26 cellular contexts compared by ENCODE assay signal in the genomic region with DNA sequence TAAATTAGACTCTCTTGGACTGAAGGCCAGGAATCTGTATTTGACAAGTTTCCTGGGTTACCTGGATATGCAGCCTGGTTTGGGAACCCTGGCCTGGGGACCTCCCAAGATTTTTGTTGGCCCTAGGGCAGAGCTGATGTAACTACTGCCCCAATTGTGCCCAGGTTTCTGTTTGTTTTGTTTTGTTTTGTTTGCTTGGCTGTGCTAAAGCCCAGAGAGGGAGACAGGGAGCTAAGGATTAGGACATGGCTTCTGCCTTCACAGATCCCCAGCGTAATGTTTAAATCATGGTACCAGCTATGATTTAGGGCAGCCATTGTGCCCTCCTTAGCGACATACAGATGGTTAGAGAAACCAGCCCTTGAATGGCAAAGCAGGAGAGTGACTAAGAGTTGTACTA.
"Had no signal": no experiment of that assay in that cellular context is flagged by ENCODE, and none has a peak within 500 bp of the region (broad histone marks: within the 10 kb centered on the region; RNA-seq: fewer than 3 reads in every experiment).

No MANE protein-coding gene starts in this region.

- H3K9me3 ChIP-seq: gastroesophageal sphincter, heart left ventricle, left ventricle myocardium inferior, lower lobe of right lung, ovary, psoas muscle, spleen, thoracic aorta, transverse colon, upper lobe of right lung, uterus had no signal

- H3K27ac ChIP-seq: coronary artery, dorsolateral prefrontal cortex, epithelial cell of prostate, foreskin keratinocyte, gastroesophageal sphincter, heart left ventricle, left ventricle myocardium inferior, lower lobe of right lung, ovary, psoas muscle, skin epidermis, spleen, thoracic aorta, upper lobe of right lung, uterus had no signal

- H3K4me3 ChIP-seq: coronary artery, dorsolateral prefrontal cortex, gastroesophageal sphincter, heart left ventricle, hepatocyte, left ventricle myocardium inferior, lower lobe of right lung, ovary, psoas muscle, skin epidermis, spleen, thoracic aorta, transverse colon, upper lobe of right lung, uterus had no signal

- H3K4me1 ChIP-seq: foreskin keratinocyte, psoas muscle, uterus had no signal

- H3K36me3 ChIP-seq: gastroesophageal sphincter, heart left ventricle, left ventricle myocardium inferior, ovary, thoracic aorta, transverse colon, upper lobe of right lung, uterus had no signal

- H3K27me3 ChIP-seq: dorsolateral prefrontal cortex, foreskin keratinocyte, heart left ventricle, hepatocyte, ovary, spleen, transverse colon, upper lobe of right lung, uterus had no signal

- DNase-seq: dorsolateral prefrontal cortex; effector CD4-positive, alpha-beta T cell; foreskin keratinocyte; heart left ventricle; left cardiac atrium; left ventricle myocardium inferior; lower lobe of right lung; naive thymus-derived CD8-positive, alpha-beta T cell; nephron progenitor cell; occipital lobe; ovary; posterior cingulate gyrus; psoas muscle; right cardiac atrium; spleen; stimulated activated naive B cell treated with anti-CD40 and anti-IgM and Interleukin-4, amounts not matched to agents 10 μg/mL and 1 μg/mL and 100 μg/mL, for 72 hours; transverse colon; upper lobe of right lung; uterus had no signal

- ATAC-seq: esophagus mucosa; foreskin keratinocyte; gastroesophageal sphincter; heart left ventricle; left cardiac atrium; lower lobe of right lung; naive thymus-derived CD8-positive, alpha-beta T cell; psoas muscle; right cardiac atrium; stimulated activated naive B cell treated with anti-CD40 and anti-IgM and Interleukin-4, amounts not matched to agents 10 μg/mL and 1 μg/mL and 100 μg/mL, for 72 hours; upper lobe of right lung had no signal
